In genomic region chr4:124515591-124515990, GRCh38 we compare ENCODE assay signal across 22 cellular contexts.
"Had no signal": no experiment of that assay in that cellular context is flagged by ENCODE, and none has a peak within 500 bp of the region (broad histone marks: within the 10 kb centered on the region; RNA-seq: fewer than 3 reads in every experiment).

No MANE protein-coding gene starts in this region.

- H3K36me3 Mint-ChIP-seq: natural killer cell had no signal

- H3K36me3 ChIP-seq: ascending aorta, breast epithelium, gastrocnemius medialis, heart left ventricle, transverse colon had no signal

- ATAC-seq: activated CD4-positive, CD25-positive, alpha-beta regulatory T cell treated with anti-CD3 and anti-CD28 coated beads, Interleukin-2, amount 50 U/mL, for 24 hours; activated naive CD8-positive, alpha-beta T cell treated with anti-CD3 and anti-CD28 coated beads, Interleukin-2, amount 50 U/mL, for 24 hours; activated T-helper 17 cell treated with anti-CD3 and anti-CD28 coated beads, Interleukin-2, amount 50 U/mL, for 72 hours; gastrocnemius medialis; heart left ventricle; left ventricle myocardium superior; natural killer cell; right cardiac atrium; stimulated activated naive CD8-positive, alpha-beta T cell treated with anti-CD3 and anti-CD28 coated beads, Interleukin-15, Interleukin-2, amounts not matched to agents 100 U/mL and 50 U/mL, for 24 hours had no signal

- H3K4me3 ChIP-seq: ascending aorta, breast epithelium, gastrocnemius medialis, heart left ventricle, transverse colon had no signal

- H3K27ac Mint-ChIP-seq: activated naive CD4-positive, alpha-beta T cell treated with anti-CD3 and anti-CD28 coated beads for 36 hours; activated naive CD8-positive, alpha-beta T cell treated with anti-CD3 and anti-CD28 coated beads, Interleukin-2, amount 50 U/mL, for 24 hours; activated T-helper 17 cell treated with anti-CD3 and anti-CD28 coated beads, Interleukin-2, amount 50 U/mL, for 72 hours; natural killer cell; progenitor cell of endocrine pancreas had no signal

- H3K4me1 Mint-ChIP-seq: activated naive CD8-positive, alpha-beta T cell treated with anti-CD3 and anti-CD28 coated beads, Interleukin-2, amount 50 U/mL, for 24 hours; activated T-helper 17 cell treated with anti-CD3 and anti-CD28 coated beads, Interleukin-2, amount 50 U/mL, for 72 hours; natural killer cell had no signal

- H3K9me3 ChIP-seq: ascending aorta, breast epithelium, gastrocnemius medialis, heart left ventricle, transverse colon had no signal

- H3K27me3 ChIP-seq: ascending aorta, breast epithelium, gastrocnemius medialis, heart left ventricle, transverse colon had no signal

- H3K4me1 ChIP-seq: ascending aorta, breast epithelium, gastrocnemius medialis, heart left ventricle, transverse colon had no signal

- H3K27me3 Mint-ChIP-seq: activated naive CD8-positive, alpha-beta T cell treated with anti-CD3 and anti-CD28 coated beads, Interleukin-2, amount 50 U/mL, for 24 hours; activated T-helper 17 cell treated with anti-CD3 and anti-CD28 coated beads, Interleukin-2, amount 50 U/mL, for 72 hours; progenitor cell of endocrine pancreas had no signal

- H3K9me3 Mint-ChIP-seq: activated naive CD4-positive, alpha-beta T cell treated with anti-CD3 and anti-CD28 coated beads for 36 hours; activated naive CD8-positive, alpha-beta T cell treated with anti-CD3 and anti-CD28 coated beads, Interleukin-2, amount 50 U/mL, for 24 hours had no signal

- H3K4me3 Mint-ChIP-seq: activated naive CD4-positive, alpha-beta T cell treated with anti-CD3 and anti-CD28 coated beads for 36 hours; activated naive CD8-positive, alpha-beta T cell treated with anti-CD3 and anti-CD28 coated beads, Interleukin-2, amount 50 U/mL, for 24 hours; activated T-helper 17 cell treated with anti-CD3 and anti-CD28 coated beads, Interleukin-2, amount 50 U/mL, for 72 hours; natural killer cell had no signal

- H3K27ac ChIP-seq: ascending aorta, breast epithelium, gastrocnemius medialis, heart left ventricle, transverse colon had no signal

- DNase-seq: activated CD4-positive, alpha-beta T cell treated with anti-CD3 and anti-CD28 coated beads, Interleukin-2, amount 50 U/mL, for 1 hour; activated naive CD4-positive, alpha-beta T cell treated with anti-CD3 and anti-CD28 coated beads for 36 hours; activated naive CD8-positive, alpha-beta T cell treated with anti-CD3 and anti-CD28 coated beads, Interleukin-2, amount 50 U/mL, for 24 hours; dermis blood vessel endothelial cell; gastrocnemius medialis; heart left ventricle; kidney; left ventricle myocardium superior; mesenchymal stem cell; natural killer cell; right cardiac atrium; small intestine; stimulated activated CD4-positive, alpha-beta T cell treated with anti-CD3 and anti-CD28 coated beads, Interleukin-4, amount 100 ng/mL, for 4 hours; stimulated activated CD8-positive, alpha-beta memory T cell treated with anti-CD3 and anti-CD28 coated beads, Interleukin-4, amount 100 ng/mL, for 48 hours; stimulated activated naive CD8-positive, alpha-beta T cell treated with anti-CD3 and anti-CD28 coated beads, Interleukin-15, Interleukin-2, amounts not matched to agents 100 U/mL and 50 U/mL, for 24 hours; T-helper 9 cell; transverse colon had no signal
